ENCODE assay signal across 11 cellular contexts in the genomic region with DNA sequence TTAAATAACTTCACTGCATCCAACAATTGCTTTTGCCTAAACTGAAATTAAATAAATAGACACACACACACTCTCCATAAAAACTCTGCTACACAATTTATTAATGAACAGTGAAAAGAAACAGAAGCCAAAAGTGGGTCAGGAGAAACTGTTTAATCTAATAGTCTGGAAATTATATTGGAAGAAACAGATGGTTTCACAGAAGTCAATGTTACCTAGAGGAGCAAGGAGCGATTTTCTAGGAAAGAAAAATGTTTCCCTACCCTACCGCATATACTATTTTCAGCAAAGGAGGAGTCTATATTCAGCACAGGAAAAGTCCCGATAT. TPM values are rescaled to one million over a fixed set of nuclear protein-coding genes. Genes with fewer than 3 reads are reported as not detected.
DNase-seq lines count a peak whose midpoint lies in the region; ATAC-seq and TF ChIP-seq lines count a peak whose summit lies in the region.
"Had no signal": no experiment of that assay in that cellular context is flagged by ENCODE, and none has a peak within 500 bp of the region (broad histone marks: within the 10 kb centered on the region; RNA-seq: fewer than 3 reads in every experiment).

No MANE protein-coding gene starts in this region.

- H2AFZ ChIP-seq in OCI-LY3 (ENCODE audit: low read depth, low read length) (no peak overlapping the region), smooth muscle cell (ENCODE audit: low read depth) (no peak overlapping the region)

- WGBS in smooth muscle cell (ENCODE audit: low lambda C conversion rate) = 97% methylated on average over 3 of the region's 3 CpGs

- no peak overlapping the region for H3K9ac ChIP-seq in OCI-LY3 (ENCODE audit: low read length)
- H3K9ac ChIP-seq in smooth muscle cell (ENCODE audit: low read depth) = no peak overlapping the region

- peaks cover 61% of the 10 kb centered on the region for H3K4me1 ChIP-seq in OCI-LY3 (ENCODE audit: low read length)
- peaks cover 20% of the 10 kb centered on the region for H3K4me1 ChIP-seq in smooth muscle cell (ENCODE audit: low read depth)

- H3K27me3 ChIP-seq in OCI-LY3 (ENCODE audit: low read depth, low read length) (no peaks in the 10 kb centered on the region), smooth muscle cell (ENCODE audit: low read depth) (no peaks in the 10 kb centered on the region)

- H3K27ac Mint-ChIP-seq in T-helper 1 cell treated with Interleukin-12 subunit alpha and Interleukin-12 subunit beta and Interleukin-4 antibody, amounts not matched to agents 30 μg/mL and 1 μg/mL, for 36 hours = peak overlapping the region; percentile 78
- peak overlapping the region; percentile 78 to 87 for H3K27ac Mint-ChIP-seq in effector memory CD8-positive, alpha-beta T cell

- DNase-seq in T-helper 1 cell (no peak), smooth muscle cell (lab: John Stamatoyannopoulos, UW; ENCODE audit: unreplicated experiment) (no peak), iPS-NIHi7 (ENCODE audit: extremely low spot score) (no peak)
- DNase-seq in effector memory CD8-positive, alpha-beta T cell = no peak
- no peak for DNase-seq in activated CD4-positive, CD25-positive, alpha-beta regulatory T cell (lab: John Stamatoyannopoulos, UW)
- DNase-seq: cerebellar nuclear complex, NCI-H446, SIG-M5 had no signal

- ATAC-seq in effector memory CD8-positive, alpha-beta T cell (replicated peaks) = no peak
- no peak for ATAC-seq in HG02981 (IDR thresholded peaks at IDR 0.05; ENCODE audit: unreplicated experiment)

- no peaks in the 10 kb centered on the region for H3K9me3 Mint-ChIP-seq in T-helper 1 cell treated with Interleukin-12 subunit alpha and Interleukin-12 subunit beta and Interleukin-4 antibody, amounts not matched to agents 30 μg/mL and 1 μg/mL, for 36 hours
- H3K9me3 Mint-ChIP-seq in effector memory CD8-positive, alpha-beta T cell = peaks cover 0 to 2% of the 10 kb centered on the region in 2 donors

- H3F3A ChIP-seq in smooth muscle cell (ENCODE audit: low read depth) = no peaks in the 10 kb centered on the region

- peaks cover 32% of the 10 kb centered on the region for H3K36me3 Mint-ChIP-seq in T-helper 1 cell treated with Interleukin-12 subunit alpha and Interleukin-12 subunit beta and Interleukin-4 antibody, amounts not matched to agents 30 μg/mL and 1 μg/mL, for 36 hours (ENCODE audit: low read depth)
- H3K36me3 Mint-ChIP-seq in effector memory CD8-positive, alpha-beta T cell (ENCODE audit: insufficient read depth) = peaks cover 7% of the 10 kb centered on the region

- H3K4me1 Mint-ChIP-seq in T-helper 1 cell treated with Interleukin-12 subunit alpha and Interleukin-12 subunit beta and Interleukin-4 antibody, amounts not matched to agents 30 μg/mL and 1 μg/mL, for 36 hours (ENCODE audit: low read depth) = peaks cover 80% of the 10 kb centered on the region
- H3K4me1 Mint-ChIP-seq in effector memory CD8-positive, alpha-beta T cell (ENCODE audit: low read depth in 2 of 2) = peaks cover 41 to 75% of the 10 kb centered on the region in 2 donors

- H3K4me3 Mint-ChIP-seq in T-helper 1 cell treated with Interleukin-12 subunit alpha and Interleukin-12 subunit beta and Interleukin-4 antibody, amounts not matched to agents 30 μg/mL and 1 μg/mL, for 36 hours = peak overlapping the region; percentile 49
- peak overlapping the region; percentile 47 to 71 for H3K4me3 Mint-ChIP-seq in effector memory CD8-positive, alpha-beta T cell

- H3K27ac ChIP-seq in OCI-LY3 (ENCODE audit: low read length) = no peak overlapping the region
- no peak overlapping the region for H3K27ac ChIP-seq in smooth muscle cell (ENCODE audit: low read depth)

- H3K36me3 ChIP-seq in OCI-LY3 (replicated peaks; ENCODE audit: low read depth, low read length) (peaks cover 78% of the 10 kb centered on the region), smooth muscle cell (ENCODE audit: low read depth) (no peaks in the 10 kb centered on the region)

- H3K4me3 ChIP-seq in OCI-LY3 (ENCODE audit: low read length) (0 out of 2 replicates have a peak overlapping the region, but pooled peaks have one; percentile 1), smooth muscle cell (no peak overlapping the region)

- TF ChIP-seq CTCF in OCI-LY3 (IDR thresholded peaks at IDR 0.05; ENCODE audit: low read depth, low read length) = no peak
- TF ChIP-seq CTCF in smooth muscle cell (IDR thresholded peaks at IDR 0.05; ENCODE audit: borderline replicate concordance, insufficient read depth, poor library complexity, severe bottlenecking) = no peak

- no peaks in the 10 kb centered on the region for H3K27me3 Mint-ChIP-seq in T-helper 1 cell treated with Interleukin-12 subunit alpha and Interleukin-12 subunit beta and Interleukin-4 antibody, amounts not matched to agents 30 μg/mL and 1 μg/mL, for 36 hours (ENCODE audit: low read depth)
- no peaks in the 10 kb centered on the region for H3K27me3 Mint-ChIP-seq in effector memory CD8-positive, alpha-beta T cell

- H3K79me2 ChIP-seq in OCI-LY3 (ENCODE audit: low read length) (peaks cover 100% of the 10 kb centered on the region), smooth muscle cell (ENCODE audit: low read depth) (no peaks in the 10 kb centered on the region)

- H3K9me3 ChIP-seq in OCI-LY3 (ENCODE audit: insufficient read depth, low read length) (no peaks in the 10 kb centered on the region), smooth muscle cell (replicated peaks; ENCODE audit: low read depth) (no peaks in the 10 kb centered on the region)

- H3K4me2 ChIP-seq in OCI-LY3 (ENCODE audit: low read length) (peak overlapping the region; percentile 55), smooth muscle cell (peak overlapping the region; percentile 35)

- H4K20me1 ChIP-seq in OCI-LY3 (ENCODE audit: insufficient read depth, low read length) (peaks cover 100% of the 10 kb centered on the region), smooth muscle cell (ENCODE audit: low read depth) (no peaks in the 10 kb centered on the region)

RNA-seq across cellular contexts. Expression of a gene that starts 32.0 kb away (rescaled TPM):
- total RNA-seq in smooth muscle cell = 35.6 and 37.7 TPM in 2 replicates
- 21.7 and 22.8 TPM in 2 replicates for polyA plus RNA-seq in smooth muscle cell
